Comparison of ENCODE assay signal across 1 cellular context in genomic region chr15:41283653-41284424, GRCh38.
A peak's percentile ranks its signal among the peaks of the same experiment; 100 is the strongest.
TF ChIP-seq lines count a peak whose summit lies in the region.

No MANE protein-coding gene starts in this region.

TF ChIP-seq in HepG2, 621 proteins besides CTCF, POLR2A, EP300 and RAD21 (continued from another document and continues in another):
- peak; percentile 72 for TF ChIP-seq RBM39 (IDR thresholded peaks at IDR 0.05; ENCODE audit: low read depth, low read length, poor library complexity, severe bottlenecking)
- no peak for TF ChIP-seq ZNF646 (CRISPR knock-in tag; IDR thresholded peaks at IDR 0.05)
- TF ChIP-seq STAG1 (CRISPR knock-in tag; IDR thresholded peaks at IDR 0.05): no peak
- no peak for TF ChIP-seq ZNF33A (CRISPR knock-in tag; IDR thresholded peaks at IDR 0.05; ENCODE audit: borderline replicate concordance)
- no peak for TF ChIP-seq ZNF143 (CRISPR knock-in tag; IDR thresholded peaks at IDR 0.05)
- TF ChIP-seq ZNF503 (CRISPR knock-in tag; IDR thresholded peaks at IDR 0.05): peak; percentile 60; the same call in 1 of the 2 replicates
- TF ChIP-seq ZBTB7A (CRISPR knock-in tag; IDR thresholded peaks at IDR 0.05): no peak
- no peak for TF ChIP-seq ZNF619 (CRISPR knock-in tag; IDR thresholded peaks at IDR 0.05)
- TF ChIP-seq PBX3 (CRISPR knock-in tag; IDR thresholded peaks at IDR 0.05; ENCODE audit: borderline replicate concordance): peak; percentile 87; the same call in 1 of the 2 replicates
- TF ChIP-seq ZNF20 (CRISPR knock-in tag; IDR thresholded peaks at IDR 0.05): peak; percentile 74; the same call in 1 of the 2 replicates
- no peak for TF ChIP-seq ZNF572 (CRISPR knock-in tag; IDR thresholded peaks at IDR 0.05)
- peak; percentile 74; the same call in 1 of the 2 replicates for TF ChIP-seq ZNF768 (CRISPR knock-in tag; IDR thresholded peaks at IDR 0.05)
- TF ChIP-seq ZNF772 (CRISPR knock-in tag; IDR thresholded peaks at IDR 0.05): no peak; the same call in 1 of the 2 replicates
- peak; percentile 86 for TF ChIP-seq CREB1 (IDR thresholded peaks at IDR 0.05)
- peak; percentile 93 for TF ChIP-seq CREB1 (CRISPR knock-in tag; IDR thresholded peaks at IDR 0.05)
- TF ChIP-seq ZKSCAN8 (CRISPR knock-in tag; IDR thresholded peaks at IDR 0.05; ENCODE audit: borderline replicate concordance): 0 out of 2 replicates have a peak, but pooled peaks have one; percentile 37
- TF ChIP-seq ZSCAN21 (CRISPR knock-in tag; IDR thresholded peaks at IDR 0.05; ENCODE audit: borderline replicate concordance): peak; percentile 55
- TF ChIP-seq BORCS8-MEF2B (CRISPR knock-in tag; IDR thresholded peaks at IDR 0.05): 0 out of 2 replicates have a peak, but pooled peaks have one; percentile 24
- no peak for TF ChIP-seq CEBPZ (IDR thresholded peaks at IDR 0.05; ENCODE audit: low read length)
- TF ChIP-seq THAP9 (CRISPR knock-in tag; IDR thresholded peaks at IDR 0.05; ENCODE audit: borderline replicate concordance): peak; percentile 67; the same call in 1 of the 2 replicates
- 0 out of 2 replicates have a peak, but pooled peaks have one; percentile 63 for TF ChIP-seq ZNF253 (CRISPR knock-in tag; IDR thresholded peaks at IDR 0.05; ENCODE audit: borderline replicate concordance)
- no peak for TF ChIP-seq ZNF235 (CRISPR knock-in tag; IDR thresholded peaks at IDR 0.05; ENCODE audit: borderline replicate concordance)
- TF ChIP-seq GPBP1L1 (CRISPR knock-in tag; IDR thresholded peaks at IDR 0.05): no peak
- TF ChIP-seq POLR2AphosphoS5 (IDR thresholded peaks at IDR 0.05; ENCODE audit: low read depth, low read length): peak; percentile 90
- TF ChIP-seq ZFP82 (CRISPR knock-in tag; IDR thresholded peaks at IDR 0.05; ENCODE audit: borderline replicate concordance): peak; percentile 74; the same call in 1 of the 2 replicates
- TF ChIP-seq KAT8 (CRISPR knock-in tag; IDR thresholded peaks at IDR 0.05): peak; percentile 78; the same call in 1 of the 2 replicates
- no peak; the same call in 1 of the 2 replicates for TF ChIP-seq ZNF33B (CRISPR knock-in tag; IDR thresholded peaks at IDR 0.05)
- TF ChIP-seq EZH2 (conservative IDR thresholded peaks at IDR 0.05; ENCODE audit: low read depth, low read length): no peak
- no peak for TF ChIP-seq HINFP (CRISPR knock-in tag; IDR thresholded peaks at IDR 0.05; ENCODE audit: low read depth)
- no peak for TF ChIP-seq FUBP1 (CRISPR knock-in tag; IDR thresholded peaks at IDR 0.05; ENCODE audit: borderline replicate concordance)
- no peak for TF ChIP-seq ZNF30 (CRISPR knock-in tag; IDR thresholded peaks at IDR 0.05)
- no peak for TF ChIP-seq ZBTB33 (CRISPR knock-in tag; IDR thresholded peaks at IDR 0.05)
- TF ChIP-seq SNRNP70 (IDR thresholded peaks at IDR 0.05; ENCODE audit: low read depth, low read length): no peak
- TF ChIP-seq REL (CRISPR knock-in tag; conservative IDR thresholded peaks at IDR 0.05): no peak
- no peak for TF ChIP-seq ZNF672 (CRISPR knock-in tag; IDR thresholded peaks at IDR 0.05)
